In genomic region chr17:75764711-75765421, GRCh38 we compare ENCODE assay signal across 8 cellular contexts. TPM values are rescaled to one million over a fixed set of nuclear protein-coding genes. Genes with fewer than 3 reads are reported as not detected.
A peak's percentile ranks its signal among the peaks of the same experiment; 100 is the strongest.
DNase-seq lines count a peak whose midpoint lies in the region; ATAC-seq and TF ChIP-seq lines count a peak whose summit lies in the region.

Gene GALK1, minus strand, starts transcription at chr17:75765192. Its CDS starts 56 bp downstream, at chr17:75765136.

- no peaks in the 10 kb centered on the region for H3K36me3 Mint-ChIP-seq in progenitor cell of endocrine pancreas (ENCODE audit: insufficient read depth)

- intact Hi-C loops in heart left ventricle (cut with DNase I): loop anchor here in 3 of 10 donors (1.0 to 10.0 kb wide), 3 partner anchors 60 to 240 kb away; partner anchors contain the start of gene TRIM65 (in 1 of the 3)

- H3K9ac ChIP-seq in HUES64 (ENCODE audit: low read depth, low read length) (peak within 1 kb of the TSS; percentile 71), SU-DHL-6 (ENCODE audit: low read length) (peak within 1 kb of the TSS; percentile 61), adipocyte (ENCODE audit: low read length) (peak within 1 kb of the TSS; percentile 88)

- H3K4me1 ChIP-seq in HUES64 (ENCODE audit: insufficient read depth, low read length) (peaks cover 6% of the 10 kb centered on the region), adipocyte (ENCODE audit: control insufficient read depth, insufficient read depth, low read length) (peaks cover 10% of the 10 kb centered on the region), heart left ventricle (peaks cover 0 to 22% (median 14%) of the 10 kb centered on the region in 12 donors)

- 2% methylated on average over 71 of the region's 71 CpGs for WGBS in HUES64
- WGBS in heart left ventricle, 4 donors: 0% methylated on average over 32 to 71 of the region's 71 CpGs

- no peaks in the 10 kb centered on the region for H3K79me2 ChIP-seq in SU-DHL-6 (ENCODE audit: insufficient read depth, low read length)

- peak within 1 kb of the TSS; percentile 84 for H3K27ac Mint-ChIP-seq in progenitor cell of endocrine pancreas

- TF ChIP-seq POLR2A in heart left ventricle (IDR thresholded peaks at IDR 0.05): peak in 1 of 2 donors; percentile 64

- ATAC-seq in GM19438 (IDR thresholded peaks at IDR 0.05; ENCODE audit: low read depth, unreplicated experiment) (peak; percentile 67), heart left ventricle (peak; percentile 56 to 92 (median 86))

- H3K9me3 ChIP-seq in HUES64 (ENCODE audit: insufficient read depth, low read depth, low read length): no peaks in the 10 kb centered on the region
- no peaks in the 10 kb centered on the region for H3K9me3 ChIP-seq in SU-DHL-6 (ENCODE audit: insufficient read depth, low read length)
- H3K9me3 ChIP-seq in adipocyte (ENCODE audit: control insufficient read depth, low read length): no peaks in the 10 kb centered on the region
- no peaks in the 10 kb centered on the region for H3K9me3 ChIP-seq in heart left ventricle

- peak; percentile 60 for DNase-seq in COLO668 (lab: John Stamatoyannopoulos, UW; ENCODE audit: unreplicated experiment)
- DNase-seq in adipocyte (ENCODE audit: low read depth): peak; percentile 90
- peak; percentile 79 to 88 (median 82) for DNase-seq in heart left ventricle
- DNase-seq in progenitor cell of endocrine pancreas (ENCODE audit: low spot score, unreplicated experiment): peak; percentile 58
- DNase-seq in cerebellar nuclear complex (lab: John Stamatoyannopoulos, UW): no peak

- peaks cover 5% of the 10 kb centered on the region for H3K27me3 Mint-ChIP-seq in progenitor cell of endocrine pancreas

- H3K36me3 ChIP-seq in HUES64 (ENCODE audit: insufficient read depth, low read length) (no peaks in the 10 kb centered on the region), SU-DHL-6 (ENCODE audit: low read length) (no peaks in the 10 kb centered on the region), adipocyte (ENCODE audit: control insufficient read depth, insufficient read depth, low read length, severe bottlenecking) (no peaks in the 10 kb centered on the region), heart left ventricle (peaks cover 0 to 10% (median 0%) of the 10 kb centered on the region in 9 donors)

- H3K27me3 ChIP-seq in HUES64 (ENCODE audit: insufficient read depth, low read length) (0 out of 2 replicates have a peak, but pooled peaks cover 5% of the 10 kb centered on the region), SU-DHL-6 (ENCODE audit: low read length) (no peaks in the 10 kb centered on the region), adipocyte (replicated peaks; ENCODE audit: control insufficient read depth, insufficient read depth, low read length) (no peaks in the 10 kb centered on the region), heart left ventricle (no peaks in the 10 kb centered on the region)

- peak within 1 kb of the TSS; percentile 81 for H3K4me2 ChIP-seq in SU-DHL-6 (ENCODE audit: low read depth, low read length, poor library complexity, severe bottlenecking)

- no peaks in the 10 kb centered on the region for H3K9me2 ChIP-seq in SU-DHL-6 (replicated peaks; ENCODE audit: insufficient read depth, low read length)

- H3K4me3 ChIP-seq in HUES64 (ENCODE audit: low read length) (peak within 1 kb of the TSS; percentile 80), SU-DHL-6 (ENCODE audit: insufficient read depth, low read length, poor library complexity, severe bottlenecking) (peak within 1 kb of the TSS; percentile 60), adipocyte (ENCODE audit: low read length) (peak within 1 kb of the TSS; percentile 86), heart left ventricle (peak within 1 kb of the TSS; percentile 54 to 91 (median 74))

- peak within 1 kb of the TSS; percentile 97 for H2AFZ ChIP-seq in SU-DHL-6 (ENCODE audit: low read depth, low read length, severe bottlenecking)

- peak within 1 kb of the TSS; percentile 60 for H3K4me3 Mint-ChIP-seq in progenitor cell of endocrine pancreas (ENCODE audit: low read depth)

- no peaks in the 10 kb centered on the region for H4K20me1 ChIP-seq in SU-DHL-6 (ENCODE audit: low read depth, low read length)

- H3K4me1 Mint-ChIP-seq in progenitor cell of endocrine pancreas (ENCODE audit: low read depth): peaks cover 7% of the 10 kb centered on the region

- TF ChIP-seq CTCF in SU-DHL-6 (IDR thresholded peaks at IDR 0.05; ENCODE audit: insufficient read depth, low read length, poor library complexity, severe bottlenecking): peak; percentile 55
- TF ChIP-seq CTCF in heart left ventricle (IDR thresholded peaks at IDR 0.05): peak; percentile 25 to 84 (median 54)
- peak; percentile 44 for TF ChIP-seq CTCF in progenitor cell of endocrine pancreas (IDR thresholded peaks at IDR 0.05; ENCODE audit: unreplicated experiment)

- H3K27ac ChIP-seq in HUES64 (ENCODE audit: low read depth, low read length): peak within 1 kb of the TSS; percentile 1; the same call in 1 of the 2 replicates
- H3K27ac ChIP-seq in SU-DHL-6 (ENCODE audit: low read depth, low read length): no peak within 1 kb of the TSS
- H3K27ac ChIP-seq in heart left ventricle: peak within 1 kb of the TSS; percentile 58 to 98 (median 87)

- 0 out of 2 replicates have a peak, but pooled peaks cover 4% of the 10 kb centered on the region for H3F3A ChIP-seq in SU-DHL-6 (ENCODE audit: insufficient read depth)

- H3K9me3 Mint-ChIP-seq in progenitor cell of endocrine pancreas (ENCODE audit: low read depth): no peaks in the 10 kb centered on the region

RNA-seq across cellular contexts. Expression of gene GALK1, which starts in this region (rescaled TPM):
- 13.6 TPM for polyA plus RNA-seq in HUES64 (2013, experiment 1 of 2)
- polyA plus RNA-seq in HUES64 (2013, experiment 2 of 2): 19.8 TPM
- 10 to 100 TPM in 8 of 9 donors, 1 to 10 TPM in 1; 9.6 to 30.6 (median 16.5) TPM for total RNA-seq in heart left ventricle
- polyA plus RNA-seq in heart left ventricle: 10 to 100 TPM; 25.5 to 31.2 TPM
- 11.2 and 12.7 TPM in 2 replicates for total RNA-seq in progenitor cell of endocrine pancreas

Comparison
In these comparisons a context has a peak if more than half of its experiments do, and no peak if none do; other contexts are left out.
1. DNase-seq: peak in COLO668 (single experiment), adipocyte (single experiment), heart left ventricle (5 of 5) and progenitor cell of endocrine pancreas (single experiment); none in cerebellar nuclear complex (0 of 2).
2. Peak in every context shown above with its lines, with median percentiles within 50 percentile points of each other: H3K4me3 ChIP-seq, H3K9ac ChIP-seq and CTCF ChIP-seq.